In the genomic region with DNA sequence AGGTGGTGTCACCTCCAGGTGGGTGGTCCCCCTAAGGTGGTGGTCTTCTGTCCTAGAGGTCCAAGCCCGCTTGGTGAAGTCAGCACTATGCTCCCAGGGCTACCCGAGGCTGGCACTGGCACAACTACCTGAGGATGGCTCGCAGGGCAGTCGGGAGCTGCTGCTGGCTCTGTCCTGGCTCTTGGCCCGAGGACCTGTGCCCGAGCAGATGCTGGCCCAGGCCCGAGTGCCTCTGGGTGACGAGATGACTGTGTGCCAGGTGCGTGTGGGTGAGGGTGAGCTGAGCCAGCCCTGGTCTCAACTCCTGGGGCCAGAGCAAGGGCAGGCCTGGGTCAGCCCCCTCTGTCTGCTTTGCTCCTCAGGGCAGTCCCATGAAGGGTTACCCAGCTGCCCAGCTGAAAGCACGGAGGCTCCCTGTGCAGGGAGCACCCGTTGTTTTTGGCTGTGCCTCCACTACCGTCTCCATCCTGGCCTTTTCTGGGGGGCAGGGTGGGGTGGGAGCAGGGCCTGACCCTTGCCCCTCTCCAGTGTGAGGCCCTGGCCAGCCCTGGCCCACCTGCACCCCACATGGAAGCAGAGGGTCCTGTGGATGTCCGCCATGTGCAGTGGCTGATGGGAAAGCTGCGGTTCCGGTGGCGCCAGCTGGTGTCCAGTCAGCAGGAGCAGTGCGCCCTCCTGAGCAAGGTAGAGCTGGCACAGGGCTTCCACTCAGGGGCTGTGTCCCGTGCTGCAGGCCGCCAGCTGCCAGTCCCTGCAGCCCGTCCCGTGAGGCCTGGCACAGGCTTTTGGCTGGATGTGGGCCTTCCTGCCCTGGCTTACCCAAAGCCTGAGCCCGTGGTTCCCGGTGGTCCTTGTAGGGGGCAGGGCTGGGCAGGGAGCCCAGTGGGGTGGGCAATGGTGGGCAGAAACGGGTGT, we compare ENCODE assay signal across 8 cellular contexts. TPM values are rescaled to one million over a fixed set of nuclear protein-coding genes. Genes with fewer than 3 reads are reported as not detected.
A peak's percentile ranks its signal among the peaks of the same experiment; 100 is the strongest.
DNase-seq lines count a peak whose midpoint lies in the region; ATAC-seq, FAIRE-seq and TF ChIP-seq lines count a peak whose summit lies in the region.

No MANE protein-coding gene starts in this region.

- 95% methylated on average over 23 of the region's 24 CpGs; no CpG with 5 or more reads in 1 of the 2 experiments for WGBS in H1 (ENCODE audit: extremely low coverage in 1 of 2, insufficient coverage in 1 of 2, insufficient read length in 1 of 2, insufficient replicate concordance in 2 of 2, low coverage in 1 of 2, low lambda C conversion rate in 2 of 2, missing lambda C conversion rate in 1 of 2), 2 experiments
- WGBS in gastroesophageal sphincter (ENCODE audit: low coverage in 1 of 2), 2 donors = no CpG with 5 or more reads among the region's 24 CpGs

- H3K79me1 ChIP-seq in H1 (ENCODE audit: low read depth, low read length) = no peaks in the 10 kb centered on the region

- CTCF ChIA-PET in Calu3 (lab: Charles Lee) (interaction anchor here (0.6 to 3.6 kb wide), 2 partner anchors 11 to 19 kb away, joined by 6 to 43 read pairs; no protein-coding TSS in a partner anchor), H1 (lab: Charles Lee; ENCODE audit: partially characterized antibody) (interaction anchor here (0.7 to 2.2 kb wide), 8 partner anchors 11 to 121 kb away, joined by 3 to 15 read pairs (median 4); no protein-coding TSS in a partner anchor)

- peaks cover 35% of the 10 kb centered on the region for H3K36me3 Mint-ChIP-seq in Calu3 (ENCODE audit: insufficient read depth, unreplicated experiment)

- H2BK5ac ChIP-seq in H1 (ENCODE audit: low read depth, low read length) = no peak overlapping the region

- H3K4me2 ChIP-seq in H1 (ENCODE audit: insufficient read depth in 1 of 2, low read depth in 2 of 2, low read length in 2 of 2) = peak overlapping the region; percentile 16 to 58; a peak in 3 of 4 replicates

- no peak overlapping the region for H2BK12ac ChIP-seq in H1 (ENCODE audit: low read depth, low read length)

- H2AFZ ChIP-seq in H1 (ENCODE audit: low read length) = no peak overlapping the region

- TF ChIP-seq POLR2A in H1 (IDR thresholded peaks at IDR 0.05; ENCODE audit: control extremely low read depth in 1 of 2, low read depth in 2 of 2, low read length in 2 of 2) (no peak), gastroesophageal sphincter (IDR thresholded peaks at IDR 0.05) (no peak)

- peak overlapping the region; percentile 80 for H3K4me3 Mint-ChIP-seq in Calu3 (ENCODE audit: low read depth, unreplicated experiment)

- no peak overlapping the region for H2BK15ac ChIP-seq in H1 (ENCODE audit: low read length)

- no peak for DNase-seq in Calu3
- DNase-seq in NT2/D1 (ENCODE audit: low read depth, low spot score) = no peak
- no peak for DNase-seq in H1 (ENCODE audit: low read depth in 1 of 2, low spot score in 2 of 2)
- DNase-seq in NCI-H2081 (lab: John Stamatoyannopoulos, UW) = no peak
- no peak for DNase-seq in C1 segment of cervical spinal cord (lab: John Stamatoyannopoulos, UW)
- no peak for DNase-seq in caudate nucleus (lab: John Stamatoyannopoulos, UW)

- no peak overlapping the region for H2BK20ac ChIP-seq in H1 (ENCODE audit: low read length)

- no peak overlapping the region for H4K91ac ChIP-seq in H1 (replicated peaks; ENCODE audit: insufficient read length, low read length)

- H4K5ac ChIP-seq in H1 (ENCODE audit: insufficient read length, low read depth, low read length) = no peak overlapping the region

- H3K18ac ChIP-seq in H1 (ENCODE audit: extremely low read depth, low read length) = no peak overlapping the region

- TF ChIP-seq EP300 in H1 (IDR thresholded peaks at IDR 0.05; ENCODE audit: borderline replicate concordance in 1 of 2, low read depth in 2 of 2, low read length in 2 of 2) (no peak), gastroesophageal sphincter (IDR thresholded peaks at IDR 0.05) (no peak)

- peaks cover 9% of the 10 kb centered on the region for H3K4me1 Mint-ChIP-seq in Calu3 (ENCODE audit: low read depth, unreplicated experiment)

- no peak for FAIRE-seq in H1 (lab: Jason Lieb, UNC)

- peaks cover 8% of the 10 kb centered on the region; the same call in 1 of the 2 replicates for H3K23me2 ChIP-seq in H1 (ENCODE audit: low read depth, low read length)

- TF ChIP-seq CTCF in Calu3 (IDR thresholded peaks at IDR 0.05; ENCODE audit: unreplicated experiment) (no peak), H1 (IDR thresholded peaks at IDR 0.05; ENCODE audit: control extremely low read depth in 1 of 3, insufficient read depth in 1 of 3, low read depth in 1 of 3, low read length in 3 of 3) (no peak), neutrophil (IDR thresholded peaks at IDR 0.05) (no peak), gastroesophageal sphincter (IDR thresholded peaks at IDR 0.05) (no peak)

- TF ChIP-seq RAD21 in H1 (IDR thresholded peaks at IDR 0.05 in 1 of 2, conservative IDR thresholded peaks at IDR 0.05 in 1 of 2; ENCODE audit: low read depth in 2 of 2, low read length in 2 of 2) = no peak

- peaks cover 0 to 10% of the 10 kb centered on the region in 2 experiments for H4K20me1 ChIP-seq in H1 (replicated peaks in 1 of 2; ENCODE audit: control insufficient read depth in 1 of 2, insufficient read depth in 2 of 2, low read length in 2 of 2)

- ATAC-seq in gastroesophageal sphincter = no peak

- H3K56ac ChIP-seq in H1 (replicated peaks; ENCODE audit: insufficient read length, low read depth, low read length) = no peak overlapping the region

- no peak overlapping the region for H3K27ac ChIP-seq in H1 (ENCODE audit: low read depth, low read length)
- H3K27ac ChIP-seq in neutrophil = peak overlapping the region; percentile 4
- H3K27ac ChIP-seq in gastroesophageal sphincter = peak overlapping the region in 2 of 4 donors; percentile 92 to 96
- no peak overlapping the region for H3K27ac ChIP-seq in caudate nucleus (ENCODE audit: low read depth, low read length)

- H3K9me3 Mint-ChIP-seq in Calu3 (ENCODE audit: low read depth, unreplicated experiment) = no peaks in the 10 kb centered on the region

- no peak overlapping the region for H2AK5ac ChIP-seq in H1 (ENCODE audit: low read depth, low read length)

- no peak overlapping the region for H3K23ac ChIP-seq in H1 (ENCODE audit: insufficient read length)

- H3K79me2 ChIP-seq in H1 (ENCODE audit: control insufficient read depth in 1 of 2, insufficient read depth in 2 of 2, low read length in 2 of 2) = no peaks in the 10 kb centered on the region

- H3K27ac Mint-ChIP-seq in Calu3 (ENCODE audit: unreplicated experiment) = peak overlapping the region; percentile 91

- peak overlapping the region; percentile 34 for H3K4me3 ChIP-seq in NT2/D1 (ENCODE audit: insufficient read length, low read depth)
- H3K4me3 ChIP-seq in H1 (ENCODE audit: extremely low read depth in 1 of 4, insufficient read depth in 2 of 4, low read depth in 3 of 4, low read length in 4 of 4) = peak overlapping the region; percentile 10 to 91 (median 15); a peak in 6 of 8 replicates
- H3K4me3 ChIP-seq in neutrophil (ENCODE audit: low read depth in 1 of 2, low read length in 1 of 2) = peak overlapping the region; percentile 81 to 97
- H3K4me3 ChIP-seq in gastroesophageal sphincter = no peak overlapping the region

- H3K36me3 ChIP-seq in NT2/D1 (ENCODE audit: insufficient read depth, insufficient read length, low read length) = peaks cover 48% of the 10 kb centered on the region
- H3K36me3 ChIP-seq in H1 (ENCODE audit: control insufficient read depth in 2 of 4, insufficient read depth in 4 of 4, low read length in 3 of 4) = no peaks in the 10 kb centered on the region; a peak in 2 of 8 replicates
- H3K36me3 ChIP-seq in neutrophil = peaks cover under 1% of the 10 kb centered on the region
- H3K36me3 ChIP-seq in gastroesophageal sphincter = peaks cover 0 to 12% of the 10 kb centered on the region in 2 donors

- H3K4ac ChIP-seq in H1 (replicated peaks; ENCODE audit: insufficient read length, low read depth, low read length) = no peak overlapping the region

- no peaks in the 10 kb centered on the region for H3K27me3 ChIP-seq in NT2/D1 (ENCODE audit: insufficient read depth, insufficient read length)
- H3K27me3 ChIP-seq in H1 (replicated peaks in 1 of 4; ENCODE audit: control insufficient read depth in 3 of 4, extremely low read depth in 1 of 4, insufficient read depth in 3 of 4, low read length in 3 of 4) = peaks cover 9 to 18% (median 17%) of the 10 kb centered on the region in 4 experiments
- peaks cover 17% of the 10 kb centered on the region for H3K27me3 ChIP-seq in neutrophil
- H3K27me3 ChIP-seq in gastroesophageal sphincter = no peaks in the 10 kb centered on the region

- H3K27me3 Mint-ChIP-seq in Calu3 (ENCODE audit: unreplicated experiment) = no peaks in the 10 kb centered on the region

- POLR2A ChIA-PET in H1 (lab: Charles Lee; ENCODE audit: partially characterized antibody) = interaction anchor here (0.6 to 1.3 kb wide), 4 partner anchors 9 to 225 kb away, joined by 3 to 4 read pairs (median 3); no protein-coding TSS in a partner anchor

- no peaks in the 10 kb centered on the region for H3K9me3 ChIP-seq in NT2/D1 (ENCODE audit: insufficient read depth, low read length)
- H3K9me3 ChIP-seq in H1 (ENCODE audit: insufficient read depth in 2 of 2, low read depth in 1 of 2, low read length in 1 of 2) = no peaks in the 10 kb centered on the region
- no peaks in the 10 kb centered on the region for H3K9me3 ChIP-seq in neutrophil
- H3K9me3 ChIP-seq in gastroesophageal sphincter = no peaks in the 10 kb centered on the region

- H3K9ac ChIP-seq in NT2/D1 (ENCODE audit: insufficient read length, low read depth) (peak overlapping the region; percentile 32), H1 (replicated peaks in 1 of 4; ENCODE audit: extremely low read depth in 1 of 4, low read depth in 3 of 4, low read length in 3 of 4) (no peak overlapping the region)

- no peak overlapping the region for H2BK120ac ChIP-seq in H1 (replicated peaks; ENCODE audit: low read depth, low read length)

- peaks cover 28% of the 10 kb centered on the region for H3K4me1 ChIP-seq in NT2/D1 (ENCODE audit: insufficient read depth, insufficient read length)
- H3K4me1 ChIP-seq in H1 (replicated peaks in 1 of 4; ENCODE audit: control insufficient read depth in 3 of 4, insufficient read depth in 4 of 4, low read length in 3 of 4) = peaks cover 0 to 11% (median 2%) of the 10 kb centered on the region in 4 experiments; a peak in 4 of 7 replicates
- peaks cover 28 to 36% of the 10 kb centered on the region in 2 experiments for H3K4me1 ChIP-seq in neutrophil (ENCODE audit: control insufficient read depth in 1 of 2, insufficient read depth in 1 of 2, low read depth in 1 of 2, low read length in 1 of 2)
- peaks cover 0 to 52% (median 26%) of the 10 kb centered on the region in 3 donors for H3K4me1 ChIP-seq in gastroesophageal sphincter

- H4K8ac ChIP-seq in H1 (ENCODE audit: extremely low read depth, insufficient read depth, low read length) = no peak overlapping the region

- no TSS peak for BruUV-seq in Calu3 (replicated peaks; lab: Mats Ljungman, UMichigan)

- no peak overlapping the region for H3K14ac ChIP-seq in H1 (ENCODE audit: insufficient read length)

- intact Hi-C loops in Calu3 (cut with micrococcal nuclease; ENCODE audit: unreplicated experiment) = no loop called here

RNA-seq across cellular contexts. Expression of a gene that starts 1.3 kb away (rescaled TPM):
- 33.7 and 36.8 TPM in 2 replicates for total RNA-seq in Calu3 (2022)
- total RNA-seq in H1 (2021; fragmentation: NEBNext Ultra II Directional; extraction: Animal tissue kit (Norgen Biotek cat#: 25700)) = 5.6 and 6.4 TPM in 2 replicates
- 14.8 and 22.8 TPM in 2 replicates for polyA plus RNA-seq in H1 (2011; rRNA removed)
- 21.7 TPM for polyA plus RNA-seq in H1 (2011; cell fraction: cytosol; rRNA removed)
- 43.3 TPM for polyA plus RNA-seq in H1 (2011; cell fraction: nucleus; rRNA removed)
- polyA plus RNA-seq in H1 (2012, experiment 1 of 2) = 5.9 to 19.5 TPM (median 16.0 TPM) in 4 replicates
- polyA plus RNA-seq in H1 (2012, experiment 2 of 2) = 10.3 TPM
- 5.8 TPM for polyA plus RNA-seq in H1 (2013, experiment 1 of 2)
- polyA plus RNA-seq in H1 (2013, experiment 2 of 2) = 6.2 TPM
- polyA minus RNA-seq in H1 (2011; rRNA and poly(A)+ RNA removed) = 4.2 and 8.8 TPM in 2 replicates
- 9.1 TPM for polyA minus RNA-seq in H1 (2011; cell fraction: cytosol; rRNA and poly(A)+ RNA removed)
- 18.9 TPM for polyA minus RNA-seq in H1 (2011; cell fraction: nucleus; rRNA and poly(A)+ RNA removed)
- total RNA-seq in gastroesophageal sphincter = 1 to 10 TPM; 4.6 to 7.9 (median 5.4) TPM

RNA-seq across cellular contexts. Expression of a gene that starts 5.6 kb away (rescaled TPM):
- total RNA-seq in Calu3 (2022) = 7.1 and 13.2 TPM in 2 replicates
- total RNA-seq in H1 (2021; fragmentation: NEBNext Ultra II Directional; extraction: Animal tissue kit (Norgen Biotek cat#: 25700)) = 1.2 and 2.4 TPM in 2 replicates
- 2.2 and 5.3 TPM in 2 replicates for polyA plus RNA-seq in H1 (2011; rRNA removed)
- 3.1 TPM for polyA plus RNA-seq in H1 (2011; cell fraction: cytosol; rRNA removed)
- 5.1 TPM for polyA plus RNA-seq in H1 (2011; cell fraction: nucleus; rRNA removed)
- polyA plus RNA-seq in H1 (2012, experiment 1 of 2) = 4.4 to 8.5 TPM (median 6.3 TPM) in 4 replicates
- 8.2 TPM for polyA plus RNA-seq in H1 (2012, experiment 2 of 2)
- polyA plus RNA-seq in H1 (2013, experiment 1 of 2) = 7.6 TPM
- polyA plus RNA-seq in H1 (2013, experiment 2 of 2) = 8.4 TPM
- polyA minus RNA-seq in H1 (2011; rRNA and poly(A)+ RNA removed) = 0.63 TPM in 1 of 2 replicates, not detected in the other
- polyA minus RNA-seq in H1 (2011; cell fraction: cytosol; rRNA and poly(A)+ RNA removed) = 6.4 TPM
- 5.2 TPM for polyA minus RNA-seq in H1 (2011; cell fraction: nucleus; rRNA and poly(A)+ RNA removed)
- 10 to 100 TPM; 11.2 to 57.9 (median 34.2) TPM for total RNA-seq in gastroesophageal sphincter

RNA-seq across cellular contexts. Expression of a gene that starts 17.7 kb away (rescaled TPM):
- total RNA-seq in Calu3 (2022) = 70.1 and 71.8 TPM in 2 replicates
- 4.0 and 4.2 TPM in 2 replicates for total RNA-seq in H1 (2021; fragmentation: NEBNext Ultra II Directional; extraction: Animal tissue kit (Norgen Biotek cat#: 25700))
- 13.5 and 28.4 TPM in 2 replicates for polyA plus RNA-seq in H1 (2011; rRNA removed)
- polyA plus RNA-seq in H1 (2011; cell fraction: cytosol; rRNA removed) = 11.7 TPM
- polyA plus RNA-seq in H1 (2011; cell fraction: nucleus; rRNA removed) = 18.2 TPM
- 6.1 to 9.1 TPM (median 7.6 TPM) in 4 replicates for polyA plus RNA-seq in H1 (2012, experiment 1 of 2)
- 5.1 TPM for polyA plus RNA-seq in H1 (2012, experiment 2 of 2)
- 6.7 TPM for polyA plus RNA-seq in H1 (2013, experiment 1 of 2)
- 7.7 TPM for polyA plus RNA-seq in H1 (2013, experiment 2 of 2)
- 0.76 and 0.83 TPM in 2 replicates for polyA minus RNA-seq in H1 (2011; rRNA and poly(A)+ RNA removed)
- polyA minus RNA-seq in H1 (2011; cell fraction: cytosol; rRNA and poly(A)+ RNA removed) = 3.4 TPM
- polyA minus RNA-seq in H1 (2011; cell fraction: nucleus; rRNA and poly(A)+ RNA removed) = 3.5 TPM
- total RNA-seq in gastroesophageal sphincter = 100 to 1,000 TPM; 165 to 518 (median 343) TPM

RNA-seq across cellular contexts. Expression of a gene that starts 34.1 kb away (rescaled TPM):
- total RNA-seq in Calu3 (2022) (0.38 and 0.42 TPM in 2 replicates), gastroesophageal sphincter (1 to 10 TPM; 3.9 to 6.7 (median 5.2) TPM)
- not detected in 2 replicates for total RNA-seq in H1 (2021; fragmentation: NEBNext Ultra II Directional; extraction: Animal tissue kit (Norgen Biotek cat#: 25700))
- 1.9 and 2.4 TPM in 2 replicates for polyA plus RNA-seq in H1 (2011; rRNA removed)
- polyA plus RNA-seq in H1 (2011; cell fraction: cytosol; rRNA removed) = 1.8 TPM
- 1.7 TPM for polyA plus RNA-seq in H1 (2011; cell fraction: nucleus; rRNA removed)
- 0.48 to 0.85 TPM (median 0.71 TPM) in 4 replicates for polyA plus RNA-seq in H1 (2012, experiment 1 of 2)
- 0.55 TPM for polyA plus RNA-seq in H1 (2012, experiment 2 of 2)
- polyA plus RNA-seq in H1 (2013, experiment 1 of 2) = 0.85 TPM
- 0.77 TPM for polyA plus RNA-seq in H1 (2013, experiment 2 of 2)
- polyA minus RNA-seq in H1 (2011; rRNA and poly(A)+ RNA removed) = 0.16 and 0.59 TPM in 2 replicates
- polyA minus RNA-seq in H1 (2011; cell fraction: cytosol; rRNA and poly(A)+ RNA removed) = 1.8 TPM
- polyA minus RNA-seq in H1 (2011; cell fraction: nucleus; rRNA and poly(A)+ RNA removed) = 1.8 TPM

Comparison
In these comparisons a context has a peak if more than half of its experiments do, and no peak if none do; other contexts are left out.
1. H3K4me3 ChIP-seq: peak in NT2/D1 (single experiment), H1 (4 of 4) and neutrophil (2 of 2); none in gastroesophageal sphincter (0 of 2).
2. RNA of a gene that starts 17.7 kb away (total RNA-seq): 165 to 518 TPM in gastroesophageal sphincter and 70.1 to 71.8 TPM in Calu3; 4.0 to 4.2 TPM in H1; every median in the first group is over 10 times any median in the second.